In genomic region chr5:14351845-14352712, GRCh38 we compare ENCODE assay signal across 8 cellular contexts.
DNase-seq lines count a peak whose midpoint lies in the region; ATAC-seq, FAIRE-seq and TF ChIP-seq lines count a peak whose summit lies in the region.

No MANE protein-coding gene starts in this region.

- H3K27me3 ChIP-seq in NT2/D1 (ENCODE audit: insufficient read depth, insufficient read length), result no peaks in the 10 kb centered on the region

- H3K9ac ChIP-seq in NT2/D1 (ENCODE audit: insufficient read length, low read depth), result no peak overlapping the region

- FAIRE-seq in D721Med (lab: Jason Lieb, UNC), result no peak

- peak; percentile 37 for DNase-seq in D721Med (ENCODE audit: insufficient read length, low spot score)
- peak; percentile 23 for DNase-seq in HS-27A (ENCODE audit: low read depth)
- DNase-seq in NT2/D1 (ENCODE audit: low read depth, low spot score), result peak; percentile 13
- peak; percentile 84 for DNase-seq in activated CD8-positive, alpha-beta memory T cell treated with anti-CD3 and anti-CD28 coated beads, Interleukin-2, amount 50 U/mL, for 48 hours
- no peak for DNase-seq in epithelial cell of proximal tubule (ENCODE audit: low read depth)
- peak; percentile 58 for DNase-seq in stimulated activated naive CD8-positive, alpha-beta T cell treated with anti-CD3 and anti-CD28 coated beads, Interleukin-15, Interleukin-2, amounts not matched to agents 100 U/mL and 50 U/mL, for 24 hours

- peaks cover 32% of the 10 kb centered on the region for H3K36me3 ChIP-seq in NT2/D1 (ENCODE audit: insufficient read depth, insufficient read length, low read length)

- H3K9me3 ChIP-seq in NT2/D1 (ENCODE audit: insufficient read depth, low read length), result no peaks in the 10 kb centered on the region

- TF ChIP-seq CTCF in D721Med (IDR thresholded peaks at IDR 0.05; ENCODE audit: insufficient read depth, missing control alignments), result peak; percentile 94
- TF ChIP-seq CTCF in epithelial cell of proximal tubule (conservative IDR thresholded peaks at IDR 0.05; ENCODE audit: low read depth, low read length), result peak; percentile 98
- peak; percentile 88 to 92 (median 91) for TF ChIP-seq CTCF in nephron (IDR thresholded peaks at IDR 0.05; ENCODE audit: unreplicated experiment in 3 of 3)

- H3K9me3 Mint-ChIP-seq in nephron, result no peaks in the 10 kb centered on the region

- H3K4me1 Mint-ChIP-seq in nephron, result peaks cover 13% of the 10 kb centered on the region

- ATAC-seq in GM21367 (IDR thresholded peaks at IDR 0.05; ENCODE audit: unreplicated experiment), result peak; percentile 86
- ATAC-seq in stimulated activated naive CD8-positive, alpha-beta T cell treated with anti-CD3 and anti-CD28 coated beads, Interleukin-15, Interleukin-2, amounts not matched to agents 100 U/mL and 50 U/mL, for 24 hours, result peak; percentile 92

- H3K27ac Mint-ChIP-seq in nephron, result no peak overlapping the region

- peaks cover 27% of the 10 kb centered on the region for H3K36me3 Mint-ChIP-seq in nephron (ENCODE audit: low read depth)

- no peaks in the 10 kb centered on the region for H3K27me3 Mint-ChIP-seq in nephron (ENCODE audit: low read depth)

- H3K4me3 Mint-ChIP-seq in nephron, result no peak overlapping the region

- no peaks in the 10 kb centered on the region for H3K4me1 ChIP-seq in NT2/D1 (ENCODE audit: insufficient read depth, insufficient read length)

- H3K4me3 ChIP-seq in NT2/D1 (ENCODE audit: insufficient read length, low read depth), result no peak overlapping the region
- H3K4me3 ChIP-seq in epithelial cell of proximal tubule (ENCODE audit: low read depth, low read length), result no peak overlapping the region
